9 cellular contexts compared by ENCODE assay signal in the genomic region with DNA sequence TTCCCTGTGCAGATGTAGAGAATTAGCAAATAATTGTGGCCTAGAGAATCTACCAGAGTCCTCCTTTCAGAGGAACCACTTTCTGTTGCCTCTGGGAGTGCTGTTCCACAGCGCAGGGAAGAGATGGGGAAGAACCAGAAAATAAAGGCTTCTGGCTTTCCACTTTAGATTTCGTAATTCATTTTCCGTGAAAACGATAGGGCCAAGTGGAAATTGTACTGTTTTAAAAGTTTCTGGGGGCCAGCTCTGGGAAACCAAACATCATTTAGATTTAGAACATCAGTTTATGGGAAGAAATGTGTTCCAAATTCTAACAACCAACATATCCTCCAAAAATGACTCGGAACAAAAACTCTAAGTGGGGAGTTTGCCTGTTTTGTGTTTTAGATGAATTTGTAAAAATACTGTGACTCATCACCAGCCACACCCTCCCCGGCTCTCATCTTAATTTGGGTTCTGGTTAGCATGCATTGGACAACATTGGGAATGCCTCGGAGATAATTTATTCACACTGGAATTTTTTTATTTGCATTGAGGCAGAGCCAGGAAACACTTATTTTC.
A peak's percentile ranks its signal among the peaks of the same experiment; 100 is the strongest.
DNase-seq lines count a peak whose midpoint lies in the region; ATAC-seq and TF ChIP-seq lines count a peak whose summit lies in the region.
"Had no signal": no experiment of that assay in that cellular context is flagged by ENCODE, and none has a peak within 500 bp of the region (broad histone marks: within the 10 kb centered on the region; RNA-seq: fewer than 3 reads in every experiment).

No MANE protein-coding gene starts in this region.

- H3K36me3 Mint-ChIP-seq in chondrocyte (ENCODE audit: low read depth): no peaks in the 10 kb centered on the region
- no peaks in the 10 kb centered on the region for H3K36me3 Mint-ChIP-seq in activated T-cell treated with anti-CD3 and anti-CD28 coated beads, Interleukin-2, amount 50 U/mL, for 72 hours (ENCODE audit: insufficient read depth in 2 of 2)

- peaks cover 15% of the 10 kb centered on the region for H3K4me1 Mint-ChIP-seq in chondrocyte (ENCODE audit: low read depth)
- H3K4me1 Mint-ChIP-seq in activated T-cell treated with anti-CD3 and anti-CD28 coated beads, Interleukin-2, amount 50 U/mL, for 72 hours (ENCODE audit: low read depth): no peaks in the 10 kb centered on the region

- H3K27ac ChIP-seq in right atrium auricular region: peak overlapping the region in 1 of 2 donors; percentile 65
- no peak overlapping the region for H3K27ac ChIP-seq in right lobe of liver
- peak overlapping the region; percentile 78 for H3K27ac ChIP-seq in vagina

- TF ChIP-seq POLR2A in right lobe of liver (IDR thresholded peaks at IDR 0.05) (no peak), vagina (IDR thresholded peaks at IDR 0.05) (no peak)

- no peak overlapping the region for H3K4me3 Mint-ChIP-seq in chondrocyte (ENCODE audit: unreplicated experiment)
- H3K4me3 Mint-ChIP-seq in activated T-cell treated with anti-CD3 and anti-CD28 coated beads, Interleukin-2, amount 50 U/mL, for 72 hours: no peak overlapping the region

- no peaks in the 10 kb centered on the region for H3K9me3 Mint-ChIP-seq in chondrocyte (ENCODE audit: low read depth)
- H3K9me3 Mint-ChIP-seq in activated T-cell treated with anti-CD3 and anti-CD28 coated beads, Interleukin-2, amount 50 U/mL, for 72 hours: no peaks in the 10 kb centered on the region

- no peak overlapping the region for H3K27ac Mint-ChIP-seq in chondrocyte (ENCODE audit: unreplicated experiment)
- no peak overlapping the region for H3K27ac Mint-ChIP-seq in activated T-cell treated with anti-CD3 and anti-CD28 coated beads, Interleukin-2, amount 50 U/mL, for 72 hours

- no peaks in the 10 kb centered on the region for H3K36me3 ChIP-seq in right atrium auricular region
- no peaks in the 10 kb centered on the region for H3K36me3 ChIP-seq in right lobe of liver
- no peaks in the 10 kb centered on the region for H3K36me3 ChIP-seq in vagina

- ATAC-seq in Right ventricle myocardium inferior (peak; percentile 83), right lobe of liver (peak in 1 of 4 donors; percentile 31)
- ATAC-seq in activated T-cell treated with anti-CD3 and anti-CD28 coated beads, Interleukin-2, amount 50 U/mL, for 72 hours (replicated peaks in 1 of 2): no peak

- H3K27me3 ChIP-seq in right atrium auricular region: no peaks in the 10 kb centered on the region
- no peaks in the 10 kb centered on the region for H3K27me3 ChIP-seq in right lobe of liver
- no peaks in the 10 kb centered on the region for H3K27me3 ChIP-seq in vagina

- 49% methylated on average over 7 of the region's 7 CpGs for WGBS in right lobe of liver (ENCODE audit: insufficient coverage, low coverage, low lambda C conversion rate, missing lambda C conversion rate)

- H3K9me3 ChIP-seq in right atrium auricular region (no peaks in the 10 kb centered on the region), right lobe of liver (no peaks in the 10 kb centered on the region), vagina (no peaks in the 10 kb centered on the region)

- H3K4me1 ChIP-seq in right atrium auricular region (peaks cover 0 to 23% of the 10 kb centered on the region in 2 donors), right lobe of liver (peaks cover 0 to 23% (median 10%) of the 10 kb centered on the region in 4 donors), vagina (peaks cover 65% of the 10 kb centered on the region)

- DNase-seq in Right ventricle myocardium inferior (ENCODE audit: missing footprints) (no peak), right atrium auricular region (ENCODE audit: low spot score) (no peak), chondrocyte (ENCODE audit: low spot score) (no peak), right lobe of liver (no peak), vagina (ENCODE audit: extremely low spot score in 2 of 2) (no peak), NCI-H1092 treated with DMSO at 0.1 percent for 48 hours (lab: John Stamatoyannopoulos, UW) (no peak), foreskin melanocyte (no peak)
- no peak for DNase-seq in activated T-cell treated with anti-CD3 and anti-CD28 coated beads, Interleukin-2, amount 50 U/mL, for 72 hours
- DNase-seq: midbrain had no signal

- no peaks in the 10 kb centered on the region for H3K27me3 Mint-ChIP-seq in chondrocyte (ENCODE audit: low read depth)
- H3K27me3 Mint-ChIP-seq in activated T-cell treated with anti-CD3 and anti-CD28 coated beads, Interleukin-2, amount 50 U/mL, for 72 hours (ENCODE audit: low read depth): peaks cover 14% of the 10 kb centered on the region

- TF ChIP-seq CTCF in right atrium auricular region (IDR thresholded peaks at IDR 0.05): peak in 1 of 2 donors; percentile 50
- peak; percentile 68 for TF ChIP-seq CTCF in chondrocyte (IDR thresholded peaks at IDR 0.05)
- TF ChIP-seq CTCF in right lobe of liver (IDR thresholded peaks at IDR 0.05): peak; percentile 28 to 45 (median 37)
- peak in 2 of 3 experiments; percentile 15 to 63 for TF ChIP-seq CTCF in vagina (IDR thresholded peaks at IDR 0.05)

- intact Hi-C loops in Right ventricle myocardium inferior (cut with DNase I): no loop called here
- intact Hi-C loops in right lobe of liver (cut with DNase I): no loop called here
- intact Hi-C loops in vagina (cut with DNase I): no loop called here

- H3K4me3 ChIP-seq in right atrium auricular region (no peak overlapping the region), right lobe of liver (no peak overlapping the region), vagina (no peak overlapping the region)
